Comparison of ENCODE assay signal across 1 cellular context in the genomic region with DNA sequence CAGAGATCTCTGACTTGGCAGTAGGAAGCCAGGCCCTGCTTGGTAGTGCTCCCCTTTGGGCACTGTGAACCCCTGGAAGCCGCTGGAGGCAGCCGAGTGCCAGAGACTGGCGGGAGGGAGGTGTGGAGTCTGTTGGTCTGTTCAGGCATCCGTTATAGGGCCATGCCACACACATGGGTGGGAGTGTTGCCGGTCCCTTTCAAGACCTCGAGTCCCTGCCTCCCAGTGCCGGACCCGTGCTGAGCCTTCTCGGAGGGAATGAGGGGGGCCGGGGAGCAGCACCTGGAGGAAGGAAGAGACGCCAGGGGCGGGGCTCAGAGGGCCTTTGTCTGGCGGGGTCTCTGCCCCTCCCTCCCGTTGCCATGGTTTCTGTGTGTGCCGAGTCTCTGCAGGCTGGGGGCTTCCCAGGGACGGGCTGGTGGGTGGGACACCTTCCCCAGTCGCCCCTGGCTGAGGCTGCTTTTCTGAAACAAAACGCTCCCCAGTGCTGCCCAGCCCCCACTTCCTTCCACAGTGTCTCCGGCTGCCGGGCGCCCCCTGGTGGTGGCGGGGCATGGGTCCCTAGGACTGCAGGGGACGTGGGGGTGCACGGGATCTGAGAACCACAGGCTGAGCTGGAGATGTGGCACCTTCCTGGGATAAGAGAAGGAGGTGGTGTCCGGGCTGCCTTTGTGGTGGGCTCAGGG.
TF ChIP-seq lines count a peak whose summit lies in the region.

No MANE protein-coding gene starts in this region.

TF ChIP-seq in HepG2, 621 proteins besides CTCF, POLR2A, EP300 and RAD21 (continued from another document and continues in another):
- TF ChIP-seq ZNF280D (CRISPR knock-in tag; IDR thresholded peaks at IDR 0.05) (peak; percentile 92), ZNF160 (CRISPR knock-in tag; IDR thresholded peaks at IDR 0.05) (no peak; the same call in 1 of the 2 replicates), ZBTB40 (IDR thresholded peaks at IDR 0.05) (no peak), ZBTB40 (CRISPR knock-in tag; IDR thresholded peaks at IDR 0.05) (no peak), ZNF766 (CRISPR knock-in tag; IDR thresholded peaks at IDR 0.05; ENCODE audit: borderline replicate concordance) (no peak), TBX2 (CRISPR knock-in tag; IDR thresholded peaks at IDR 0.05; ENCODE audit: borderline replicate concordance) (peak; percentile 47; the same call in 1 of the 2 replicates), FOXP4 (CRISPR knock-in tag; IDR thresholded peaks at IDR 0.05) (peak; percentile 55; the same call in 1 of the 2 replicates)
- TF ChIP-seq, protein P1, sequence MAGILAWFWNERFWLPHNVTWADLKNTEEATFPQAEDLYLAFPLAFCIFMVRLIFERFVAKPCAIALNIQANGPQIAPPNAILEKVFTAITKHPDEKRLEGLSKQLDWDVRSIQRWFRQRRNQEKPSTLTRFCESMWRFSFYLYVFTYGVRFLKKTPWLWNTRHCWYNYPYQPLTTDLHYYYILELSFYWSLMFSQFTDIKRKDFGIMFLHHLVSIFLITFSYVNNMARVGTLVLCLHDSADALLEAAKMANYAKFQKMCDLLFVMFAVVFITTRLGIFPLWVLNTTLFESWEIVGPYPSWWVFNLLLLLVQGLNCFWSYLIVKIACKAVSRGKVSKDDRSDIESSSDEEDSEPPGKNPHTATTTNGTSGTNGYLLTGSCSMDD (CRISPR knock-in tag; IDR thresholded peaks at IDR 0.05): no peak
- TF ChIP-seq, protein P2, sequence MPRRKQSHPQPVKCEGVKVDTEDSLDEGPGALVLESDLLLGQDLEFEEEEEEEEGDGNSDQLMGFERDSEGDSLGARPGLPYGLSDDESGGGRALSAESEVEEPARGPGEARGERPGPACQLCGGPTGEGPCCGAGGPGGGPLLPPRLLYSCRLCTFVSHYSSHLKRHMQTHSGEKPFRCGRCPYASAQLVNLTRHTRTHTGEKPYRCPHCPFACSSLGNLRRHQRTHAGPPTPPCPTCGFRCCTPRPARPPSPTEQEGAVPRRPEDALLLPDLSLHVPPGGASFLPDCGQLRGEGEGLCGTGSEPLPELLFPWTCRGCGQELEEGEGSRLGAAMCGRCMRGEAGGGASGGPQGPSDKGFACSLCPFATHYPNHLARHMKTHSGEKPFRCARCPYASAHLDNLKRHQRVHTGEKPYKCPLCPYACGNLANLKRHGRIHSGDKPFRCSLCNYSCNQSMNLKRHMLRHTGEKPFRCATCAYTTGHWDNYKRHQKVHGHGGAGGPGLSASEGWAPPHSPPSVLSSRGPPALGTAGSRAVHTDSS (CRISPR knock-in tag; conservative IDR thresholded peaks at IDR 0.05): no peak
- TF ChIP-seq, protein P3, sequence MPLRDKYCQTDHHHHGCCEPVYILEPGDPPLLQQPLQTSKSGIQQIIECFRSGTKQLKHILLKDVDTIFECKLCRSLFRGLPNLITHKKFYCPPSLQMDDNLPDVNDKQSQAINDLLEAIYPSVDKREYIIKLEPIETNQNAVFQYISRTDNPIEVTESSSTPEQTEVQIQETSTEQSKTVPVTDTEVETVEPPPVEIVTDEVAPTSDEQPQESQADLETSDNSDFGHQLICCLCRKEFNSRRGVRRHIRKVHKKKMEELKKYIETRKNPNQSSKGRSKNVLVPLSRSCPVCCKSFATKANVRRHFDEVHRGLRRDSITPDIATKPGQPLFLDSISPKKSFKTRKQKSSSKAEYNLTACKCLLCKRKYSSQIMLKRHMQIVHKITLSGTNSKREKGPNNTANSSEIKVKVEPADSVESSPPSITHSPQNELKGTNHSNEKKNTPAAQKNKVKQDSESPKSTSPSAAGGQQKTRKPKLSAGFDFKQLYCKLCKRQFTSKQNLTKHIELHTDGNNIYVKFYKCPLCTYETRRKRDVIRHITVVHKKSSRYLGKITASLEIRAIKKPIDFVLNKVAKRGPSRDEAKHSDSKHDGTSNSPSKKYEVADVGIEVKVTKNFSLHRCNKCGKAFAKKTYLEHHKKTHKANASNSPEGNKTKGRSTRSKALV (CRISPR knock-in tag; IDR thresholded peaks at IDR 0.05): no peak
- TF ChIP-seq, protein P4, sequence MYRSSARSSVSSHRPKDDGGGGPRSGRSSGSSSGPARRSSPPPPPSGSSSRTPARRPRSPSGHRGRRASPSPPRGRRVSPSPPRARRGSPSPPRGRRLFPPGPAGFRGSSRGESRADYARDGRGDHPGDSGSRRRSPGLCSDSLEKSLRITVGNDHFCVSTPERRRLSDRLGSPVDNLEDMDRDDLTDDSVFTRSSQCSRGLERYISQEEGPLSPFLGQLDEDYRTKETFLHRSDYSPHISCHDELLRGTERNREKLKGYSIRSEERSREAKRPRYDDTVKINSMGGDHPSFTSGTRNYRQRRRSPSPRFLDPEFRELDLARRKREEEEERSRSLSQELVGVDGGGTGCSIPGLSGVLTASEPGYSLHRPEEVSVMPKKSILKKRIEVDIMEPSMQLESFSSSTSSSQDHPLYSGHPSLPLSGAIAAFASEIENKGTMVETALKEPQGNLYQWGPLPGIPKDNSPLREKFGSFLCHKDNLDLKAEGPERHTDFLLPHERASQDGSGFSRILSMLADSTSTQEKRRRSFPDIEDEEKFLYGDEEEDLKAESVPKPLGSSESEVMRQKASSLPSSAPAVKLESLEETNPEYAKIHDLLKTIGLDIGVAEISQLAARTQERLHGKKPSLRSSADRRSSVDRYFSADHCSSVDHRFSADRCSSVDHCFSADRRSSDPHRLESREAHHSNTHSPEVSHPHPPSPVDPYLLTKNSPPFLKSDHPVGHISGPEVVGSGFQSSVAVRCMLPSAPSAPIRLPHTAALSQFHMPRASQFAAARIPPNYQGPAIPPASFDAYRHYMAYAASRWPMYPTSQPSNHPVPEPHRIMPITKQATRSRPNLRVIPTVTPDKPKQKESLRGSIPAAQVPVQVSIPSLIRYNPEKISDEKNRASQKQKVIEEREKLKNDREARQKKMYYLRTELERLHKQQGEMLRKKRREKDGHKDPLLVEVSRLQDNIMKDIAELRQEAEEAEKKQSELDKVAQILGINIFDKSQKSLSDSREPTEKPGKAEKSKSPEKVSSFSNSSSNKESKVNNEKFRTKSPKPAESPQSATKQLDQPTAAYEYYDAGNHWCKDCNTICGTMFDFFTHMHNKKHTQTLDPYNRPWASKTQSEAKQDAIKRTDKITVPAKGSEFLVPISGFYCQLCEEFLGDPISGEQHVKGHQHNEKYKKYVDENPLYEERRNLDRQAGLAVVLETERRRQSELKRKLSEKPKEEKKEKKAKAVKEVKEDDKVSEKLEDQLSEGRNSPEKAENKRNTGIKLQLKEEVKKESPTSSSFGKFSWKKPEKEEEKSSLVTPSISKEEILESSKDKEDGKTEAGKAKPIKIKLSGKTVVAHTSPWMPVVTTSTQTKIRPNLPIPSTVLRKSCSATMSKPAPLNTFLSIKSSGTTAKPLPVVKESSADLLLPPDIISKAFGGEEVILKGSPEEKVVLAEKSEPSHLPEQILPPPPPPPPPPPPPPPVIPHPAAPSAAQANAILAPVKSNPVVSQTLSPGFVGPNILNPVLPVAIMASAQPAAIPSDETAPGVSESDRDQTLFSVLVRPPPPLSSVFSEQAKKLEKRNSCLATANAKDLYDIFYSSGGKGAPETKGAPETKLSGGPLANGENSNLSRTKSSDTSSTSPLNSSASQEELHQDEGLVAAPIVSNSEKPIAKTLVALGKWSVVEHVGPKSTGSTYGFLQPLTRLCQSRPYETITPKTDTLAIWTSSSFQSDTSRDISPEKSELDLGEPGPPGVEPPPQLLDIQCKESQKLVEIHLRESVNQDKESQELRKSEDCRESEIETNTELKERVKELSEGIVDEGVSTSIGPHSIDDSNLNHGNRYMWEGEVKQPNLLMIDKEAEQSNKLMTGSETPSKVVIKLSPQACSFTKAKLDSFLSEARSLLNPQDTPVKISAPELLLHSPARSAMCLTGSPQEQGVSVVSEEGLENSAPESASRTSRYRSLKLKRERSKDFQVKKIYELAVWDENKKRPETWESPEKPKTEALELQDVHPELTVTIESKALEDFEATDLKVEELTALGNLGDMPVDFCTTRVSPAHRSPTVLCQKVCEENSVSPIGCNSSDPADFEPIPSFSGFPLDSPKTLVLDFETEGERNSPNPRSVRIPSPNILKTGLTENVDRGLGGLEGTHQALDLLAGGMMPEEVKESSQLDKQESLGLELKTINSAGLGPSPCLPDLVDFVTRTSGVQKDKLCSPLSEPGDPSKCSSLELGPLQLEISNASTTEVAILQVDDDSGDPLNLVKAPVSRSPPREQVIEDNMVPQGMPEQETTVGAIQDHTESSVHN (CRISPR knock-in tag; IDR thresholded peaks at IDR 0.05): no peak
